ENCODE assay signal across 27 cellular contexts in the genomic region with DNA sequence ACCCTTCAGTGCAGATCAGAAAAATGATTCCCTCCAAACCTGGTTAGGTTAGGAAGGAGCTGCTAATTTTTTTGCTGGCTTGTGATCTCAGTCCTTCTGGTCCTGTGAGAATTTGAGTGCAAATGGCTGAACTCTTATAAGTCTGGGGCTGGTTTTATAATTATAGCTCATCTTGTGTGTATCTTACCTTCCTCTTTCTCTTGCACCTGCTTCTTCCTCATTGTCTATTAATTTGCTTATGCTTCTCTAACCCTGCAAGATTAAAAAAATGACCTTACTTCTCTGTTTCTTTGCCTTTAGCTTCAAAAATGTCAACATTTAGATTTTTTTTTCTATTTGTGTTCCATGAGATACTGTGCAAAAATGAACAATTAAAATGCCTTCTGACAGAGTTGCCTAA.
"Had no signal": no experiment of that assay in that cellular context is flagged by ENCODE, and none has a peak within 500 bp of the region (broad histone marks: within the 10 kb centered on the region; RNA-seq: fewer than 3 reads in every experiment).

No MANE protein-coding gene starts in this region.

- DNase-seq: activated CD4-positive, alpha-beta T cell treated with anti-CD3 and anti-CD28 coated beads for 36 hours; activated CD4-positive, alpha-beta T cell treated with anti-CD3 and anti-CD28 coated beads, Interleukin-2, amount 50 U/mL, for 4 hours; activated CD8-positive, alpha-beta memory T cell treated with anti-CD3 and anti-CD28 coated beads, Interleukin-2, amount 10 ng/mL, durations not matched to agents 7 days and 5 days; activated effector memory CD4-positive, alpha-beta T cell treated with anti-CD3 and anti-CD28 coated beads, Interleukin-2, amount 50 U/mL, for 16 hours; activated naive CD4-positive, alpha-beta T cell treated with Interleukin-2 at 50 U/mL for 16 hours; activated naive CD8-positive, alpha-beta T cell treated with anti-CD3 and anti-CD28 coated beads, Interleukin-2, amount 50 U/mL, for 24 hours; activated T-cell treated with anti-CD3 and anti-CD28 coated beads, Interleukin-2, amount 50 U/mL, for 4 hours; amniotic stem cell; body of pancreas; IMR-90; KG1; NCI-H1092; NCI-H1417; NCI-H2029; NCI-H2107; NCI-H2171 treated with DMSO at 0.1 percent for 48 hours; NCI-H345; NCI-H510A; NCI-H526 treated with DMSO at 0.1 percent for 48 hours; NCI-H82; PC-3; SHP77 treated with DMSO at 0.1 percent for 48 hours; T-cell had no signal

- ATAC-seq: activated CD4-positive, alpha-beta T cell treated with anti-CD3 and anti-CD28 coated beads for 36 hours; activated CD8-positive, alpha-beta memory T cell treated with anti-CD3 and anti-CD28 coated beads, Interleukin-2, amount 10 ng/mL, durations not matched to agents 7 days and 5 days; activated naive CD4-positive, alpha-beta T cell treated with anti-CD3 and anti-CD28 coated beads, Interleukin-2, amount 50 U/mL, for 72 hours; activated naive CD8-positive, alpha-beta T cell treated with anti-CD3 and anti-CD28 coated beads, Interleukin-2, amount 50 U/mL, for 24 hours; activated T-cell treated with anti-CD3 and anti-CD28 coated beads, Interleukin-2, amount 50 U/mL, for 4 hours; body of pancreas; PC-3; T-cell had no signal

- H3K4me1 Mint-ChIP-seq: activated CD4-positive, alpha-beta T cell treated with anti-CD3 and anti-CD28 coated beads for 36 hours; activated CD8-positive, alpha-beta memory T cell treated with anti-CD3 and anti-CD28 coated beads, Interleukin-2, amount 10 ng/mL, durations not matched to agents 7 days and 5 days; activated naive CD8-positive, alpha-beta T cell treated with anti-CD3 and anti-CD28 coated beads, Interleukin-2, amount 50 U/mL, for 24 hours; central memory CD8-positive, alpha-beta T cell; T-cell had no signal

- H3K36me3 Mint-ChIP-seq: activated CD8-positive, alpha-beta memory T cell treated with anti-CD3 and anti-CD28 coated beads, Interleukin-2, amount 10 ng/mL, durations not matched to agents 7 days and 5 days; activated naive CD4-positive, alpha-beta T cell treated with anti-CD3 and anti-CD28 coated beads, Interleukin-2, amount 50 U/mL, for 72 hours; T-cell had no signal

- H3K9me3 Mint-ChIP-seq: activated T-cell treated with anti-CD3 and anti-CD28 coated beads, Interleukin-2, amount 50 U/mL, for 4 hours had no signal

- H3K27me3 Mint-ChIP-seq: activated CD4-positive, alpha-beta T cell treated with anti-CD3 and anti-CD28 coated beads for 36 hours; activated CD8-positive, alpha-beta memory T cell treated with anti-CD3 and anti-CD28 coated beads, Interleukin-2, amount 10 ng/mL, durations not matched to agents 7 days and 5 days; central memory CD8-positive, alpha-beta T cell had no signal

- H3K27ac Mint-ChIP-seq: activated CD4-positive, alpha-beta T cell treated with anti-CD3 and anti-CD28 coated beads for 36 hours; activated CD8-positive, alpha-beta memory T cell treated with anti-CD3 and anti-CD28 coated beads, Interleukin-2, amount 10 ng/mL, durations not matched to agents 7 days and 5 days; activated naive CD4-positive, alpha-beta T cell treated with anti-CD3 and anti-CD28 coated beads, Interleukin-2, amount 50 U/mL, for 72 hours; activated naive CD8-positive, alpha-beta T cell treated with anti-CD3 and anti-CD28 coated beads, Interleukin-2, amount 50 U/mL, for 24 hours; T-cell had no signal

- H3K4me1 ChIP-seq: ascending aorta, body of pancreas had no signal

- H3K27ac ChIP-seq: ascending aorta, body of pancreas, VCaP had no signal

- H3K27me3 ChIP-seq: ascending aorta, body of pancreas had no signal

- H3K9me3 ChIP-seq: ascending aorta, body of pancreas had no signal

- H3K4me3 ChIP-seq: ascending aorta, body of pancreas had no signal

- H3K36me3 ChIP-seq: ascending aorta had no signal

- H3K4me3 Mint-ChIP-seq: activated CD4-positive, alpha-beta T cell treated with anti-CD3 and anti-CD28 coated beads for 36 hours; activated CD8-positive, alpha-beta memory T cell treated with anti-CD3 and anti-CD28 coated beads, Interleukin-2, amount 10 ng/mL, durations not matched to agents 7 days and 5 days; activated naive CD8-positive, alpha-beta T cell treated with anti-CD3 and anti-CD28 coated beads, Interleukin-2, amount 50 U/mL, for 24 hours; activated T-cell treated with anti-CD3 and anti-CD28 coated beads, Interleukin-2, amount 50 U/mL, for 4 hours; central memory CD8-positive, alpha-beta T cell; T-cell had no signal
